35 cellular contexts compared by ENCODE assay signal in genomic region chr22:44293034-44293433, GRCh38. TPM values are rescaled to one million over a fixed set of nuclear protein-coding genes. Genes with fewer than 3 reads are reported as not detected.
"Had no signal": no experiment of that assay in that cellular context is flagged by ENCODE, and none has a peak within 500 bp of the region (broad histone marks: within the 10 kb centered on the region; RNA-seq: fewer than 3 reads in every experiment).

No MANE protein-coding gene starts in this region.

- H3K4me1 ChIP-seq: adrenal gland, Peyer's patch had no signal

- H3K27ac ChIP-seq: adrenal gland, KMS-11, Peyer's patch, WERI-Rb-1 had no signal

- H3K4me2 ChIP-seq: KMS-11 had no signal

- FAIRE-seq: bronchial epithelial cell had no signal

- H3K4me3 ChIP-seq: adrenal gland, Peyer's patch had no signal

- ATAC-seq: activated CD8-positive, alpha-beta T cell treated with anti-CD3 and anti-CD28 coated beads for 36 hours; activated T-cell treated with anti-CD3 and anti-CD28 coated beads, Interleukin-2, amount 50 U/mL, for 72 hours; activated T-helper 17 cell treated with anti-CD3 and anti-CD28 coated beads, Interleukin-2, amount 50 U/mL, for 72 hours; PC-3 had no signal

- DNase-seq: activated CD4-positive, alpha-beta T cell treated with anti-CD3 and anti-CD28 coated beads for 1 hour; activated CD4-positive, alpha-beta T cell treated with anti-CD3 and anti-CD28 coated beads for 48 hours; activated CD4-positive, CD25-positive, alpha-beta regulatory T cell; activated CD8-positive, alpha-beta T cell treated with anti-CD3 and anti-CD28 coated beads for 36 hours; activated effector memory CD4-positive, alpha-beta T cell treated with anti-CD3 and anti-CD28 coated beads, Interleukin-2, amount 50 U/mL, for 16 hours; activated naive CD4-positive, alpha-beta T cell; activated naive CD4-positive, alpha-beta T cell treated with anti-CD3 and anti-CD28 coated beads, Interleukin-2, amount 50 U/mL, for 16 hours; activated T-cell treated with anti-CD3 and anti-CD28 coated beads, Interleukin-2, amount 50 U/mL, for 1 hour; activated T-cell treated with anti-CD3 and anti-CD28 coated beads, Interleukin-2, amount 50 U/mL, for 72 hours; adrenal gland; NCI-H1092 treated with DMSO at 0.1 percent for 48 hours; NCI-H1417; NCI-H146; NCI-H187; NCI-H2029 treated with DMSO at 0.1 percent for 48 hours; NCI-H2107; NCI-H2171; NCI-H510A; NCI-H526; NCI-H748 treated with DMSO at 0.1 percent for 48 hours; NK-92 treated with Interleukin-12 subunit alpha and Interleukin-12 subunit beta, amount 100 ng/mL, for 24 hours; PC-3; Peyer's patch; RPMI8226; SIG-M5; SW 1271; T-helper 1 cell; T-helper 2 cell; T-helper 9 cell; WERI-Rb-1 had no signal

- H3K9me3 ChIP-seq: Peyer's patch had no signal

- H3K27ac Mint-ChIP-seq: activated CD8-positive, alpha-beta T cell treated with anti-CD3 and anti-CD28 coated beads for 36 hours; activated T-cell treated with anti-CD3 and anti-CD28 coated beads, Interleukin-2, amount 50 U/mL, for 72 hours; activated T-helper 17 cell treated with anti-CD3 and anti-CD28 coated beads, Interleukin-2, amount 50 U/mL, for 72 hours had no signal

- H3K27me3 ChIP-seq: adrenal gland, Peyer's patch had no signal

- H3K4me3 Mint-ChIP-seq: activated CD8-positive, alpha-beta T cell treated with anti-CD3 and anti-CD28 coated beads for 36 hours; activated T-cell treated with anti-CD3 and anti-CD28 coated beads, Interleukin-2, amount 50 U/mL, for 72 hours; activated T-helper 17 cell treated with anti-CD3 and anti-CD28 coated beads, Interleukin-2, amount 50 U/mL, for 72 hours; brain had no signal

- H3K36me3 ChIP-seq: adrenal gland, Peyer's patch, WERI-Rb-1 had no signal

- H3K9ac ChIP-seq: KMS-11 had no signal

- H3K4me1 Mint-ChIP-seq: activated T-helper 17 cell treated with anti-CD3 and anti-CD28 coated beads, Interleukin-2, amount 50 U/mL, for 72 hours had no signal

RNA-seq across cellular contexts. Expression of gene SHISAL1, which starts 19.7 kb away (rescaled TPM):
- total RNA-seq: activated CD8-positive, alpha-beta memory T cell treated with anti-CD3 and anti-CD28 coated beads for 36 hours; activated CD8-positive, alpha-beta T cell treated with anti-CD3 and anti-CD28 coated beads for 36 hours; activated T-cell treated with anti-CD3 and anti-CD28 coated beads, Interleukin-2, amount 50 U/mL, for 72 hours; activated T-helper 17 cell treated with anti-CD3 and anti-CD28 coated beads, Interleukin-2, amount 50 U/mL, for 72 hours had no signal
